11 cellular contexts compared by ENCODE assay signal in the genomic region with DNA sequence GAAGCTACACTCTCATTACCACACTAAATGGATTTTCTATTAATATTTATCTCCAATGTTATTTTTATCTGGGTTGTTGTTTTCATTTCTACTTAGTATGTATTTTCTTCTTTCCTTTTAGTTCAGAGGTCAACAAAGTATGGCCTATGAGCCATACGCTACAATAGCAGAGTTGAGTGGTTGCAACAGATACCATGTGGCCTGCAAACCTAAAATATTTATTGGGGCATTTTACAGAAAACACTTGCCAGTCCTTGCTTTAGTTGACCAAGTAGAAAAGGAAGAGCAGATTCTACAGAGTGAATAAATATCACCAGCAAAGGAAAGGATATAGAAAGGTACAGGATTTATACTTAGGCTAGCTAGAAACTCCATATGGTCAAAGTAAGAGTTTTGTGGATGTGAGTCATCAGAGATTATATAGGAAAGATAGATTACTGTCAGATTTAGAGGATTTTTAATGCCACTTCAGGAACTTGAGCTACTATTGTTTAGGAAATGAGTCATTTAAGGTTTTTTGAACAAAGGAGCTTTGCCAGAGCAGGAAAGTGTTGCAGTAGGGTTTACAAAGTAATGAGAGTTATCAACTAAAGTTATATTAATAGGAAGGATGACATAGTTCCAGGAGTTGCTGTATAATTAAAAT.
DNase-seq lines count a peak whose midpoint lies in the region; ATAC-seq, FAIRE-seq and TF ChIP-seq lines count a peak whose summit lies in the region.
"Had no signal": no experiment of that assay in that cellular context is flagged by ENCODE, and none has a peak within 500 bp of the region (broad histone marks: within the 10 kb centered on the region; RNA-seq: fewer than 3 reads in every experiment).

No MANE protein-coding gene starts in this region.

- peaks cover 60% of the 10 kb centered on the region for H3K36me3 Mint-ChIP-seq in activated naive CD8-positive, alpha-beta T cell treated with anti-CD3 and anti-CD28 coated beads for 36 hours

- H3K4me1 Mint-ChIP-seq in activated naive CD8-positive, alpha-beta T cell treated with anti-CD3 and anti-CD28 coated beads for 36 hours, result peaks cover 42% of the 10 kb centered on the region

- DNase-seq in D721Med (ENCODE audit: insufficient read length, low spot score) (no peak), LoVo (ENCODE audit: low spot score) (peak; percentile 7), kidney tubule cell (ENCODE audit: low spot score) (peak; percentile 4), inferior parietal cortex (ENCODE audit: extremely low spot score) (no peak), small intestine (no peak)
- no peak for DNase-seq in activated naive CD8-positive, alpha-beta T cell treated with anti-CD3 and anti-CD28 coated beads for 36 hours
- no peak for DNase-seq in stimulated activated CD4-positive, alpha-beta T cell treated with anti-CD3 and anti-CD28 coated beads, Interleukin-1b, Interleukin-23, amount 100 ng/mL, for 48 hours
- DNase-seq: H7, uterus had no signal

- no peaks in the 10 kb centered on the region for H3K27me3 ChIP-seq in small intestine (ENCODE audit: control insufficient read depth in 2 of 2, insufficient read depth in 2 of 2, low read length in 2 of 2)
- H3K27me3 ChIP-seq: uterus had no signal

- no peaks in the 10 kb centered on the region for H3K9me3 ChIP-seq in small intestine (ENCODE audit: control insufficient read depth, low read depth)
- H3K9me3 ChIP-seq: uterus had no signal

- H3K36me3 ChIP-seq in small intestine (ENCODE audit: control insufficient read depth in 2 of 2, insufficient read depth in 2 of 2, low read length in 2 of 2), result no peaks in the 10 kb centered on the region
- H3K36me3 ChIP-seq: uterus had no signal

- peaks cover 13% of the 10 kb centered on the region for H3K9me3 Mint-ChIP-seq in activated naive CD8-positive, alpha-beta T cell treated with anti-CD3 and anti-CD28 coated beads for 36 hours

- TF ChIP-seq CTCF in D721Med (IDR thresholded peaks at IDR 0.05; ENCODE audit: insufficient read depth, missing control alignments), result no peak

- 86 to 100% (median 100%) methylated on average over 1 of the region's 1 CpG for WGBS in small intestine, 3 donors

- peak; percentile 55 for FAIRE-seq in D721Med (lab: Jason Lieb, UNC)
- FAIRE-seq in small intestine (lab: Jason Lieb, UNC), result no peak

- H3K27ac Mint-ChIP-seq in activated naive CD8-positive, alpha-beta T cell treated with anti-CD3 and anti-CD28 coated beads for 36 hours, result peak overlapping the region; percentile 85

- H3K4me3 ChIP-seq in small intestine (ENCODE audit: low read depth in 1 of 2, low read length in 2 of 2), result no peak overlapping the region
- H3K4me3 ChIP-seq: uterus had no signal

- H3K27ac ChIP-seq in small intestine (ENCODE audit: low read depth in 1 of 2, low read length in 1 of 2), result no peak overlapping the region
- H3K27ac ChIP-seq: uterus had no signal

- ATAC-seq in HG03045 (IDR thresholded peaks at IDR 0.05; ENCODE audit: unreplicated experiment), result no peak
- ATAC-seq: left lobe of liver had no signal

- no peaks in the 10 kb centered on the region for H3K27me3 Mint-ChIP-seq in activated naive CD8-positive, alpha-beta T cell treated with anti-CD3 and anti-CD28 coated beads for 36 hours

- no peak overlapping the region for H3K4me3 Mint-ChIP-seq in activated naive CD8-positive, alpha-beta T cell treated with anti-CD3 and anti-CD28 coated beads for 36 hours

- H3K4me1 ChIP-seq in small intestine (ENCODE audit: control insufficient read depth in 2 of 2, insufficient read depth in 1 of 2, low read depth in 1 of 2, low read length in 1 of 2), result no peaks in the 10 kb centered on the region
- H3K4me1 ChIP-seq: uterus had no signal

Comparison
In these comparisons a context has a peak if more than half of its experiments do, and no peak if none do; other contexts are left out.
1. DNase-seq: peak in LoVo (single experiment) and kidney tubule cell (single experiment); none in D721Med (single experiment), activated naive CD8-positive, alpha-beta T cell treated with anti-CD3 and anti-CD28 coated beads for 36 hours (single experiment), stimulated activated CD4-positive, alpha-beta T cell treated with anti-CD3 and anti-CD28 coated beads, Interleukin-1b, Interleukin-23, amount 100 ng/mL, for 48 hours (single experiment), inferior parietal cortex (single experiment) and small intestine (single experiment).